ENCODE assay signal across 13 cellular contexts in the genomic region with DNA sequence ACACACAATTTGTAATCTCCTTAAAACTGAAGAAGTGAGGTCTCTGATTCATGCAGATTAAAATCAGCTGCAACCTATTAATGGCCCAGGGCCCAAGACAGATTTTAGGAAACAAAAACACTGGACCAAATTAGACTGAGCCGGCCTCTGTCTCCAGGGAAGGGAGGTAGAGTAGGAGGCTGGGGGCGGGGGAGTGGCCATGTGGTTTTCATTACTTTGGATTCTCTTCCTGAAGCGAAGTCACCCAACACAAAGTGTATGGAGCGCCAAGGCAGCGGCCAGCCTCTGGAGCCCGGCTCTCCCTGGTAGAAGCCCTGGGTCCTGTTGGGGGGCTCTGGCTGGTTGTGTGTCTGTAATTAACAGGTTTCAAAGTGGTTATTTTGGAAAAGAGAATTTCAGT.
DNase-seq lines count a peak whose midpoint lies in the region; TF ChIP-seq lines count a peak whose summit lies in the region.
"Had no signal": no experiment of that assay in that cellular context is flagged by ENCODE, and none has a peak within 500 bp of the region (broad histone marks: within the 10 kb centered on the region; RNA-seq: fewer than 3 reads in every experiment).

No MANE protein-coding gene starts in this region.

- H3K36me3 Mint-ChIP-seq in nephron progenitor cell (ENCODE audit: low read depth) (no peaks in the 10 kb centered on the region), glutamatergic neuron (ENCODE audit: unreplicated experiment) (no peaks in the 10 kb centered on the region)
- H3K36me3 Mint-ChIP-seq: natural killer cell had no signal

- intact Hi-C loops in uterus (cut with DNase I; ENCODE audit: low total_unique reads) (no loop called here), posterior vena cava (cut with DNase I) (no loop called here)

- TF ChIP-seq POLR2A in uterus (IDR thresholded peaks at IDR 0.05): no peak

- H3K4me3 ChIP-seq in esophagus (ENCODE audit: low read depth in 1 of 2, low read length in 2 of 2): no peak overlapping the region
- no peak overlapping the region for H3K4me3 ChIP-seq in uterus
- H3K4me3 ChIP-seq in HAP-1: no peak overlapping the region
- H3K4me3 ChIP-seq: GM12878 had no signal

- H3K27me3 Mint-ChIP-seq in nephron progenitor cell (ENCODE audit: low read depth, poor library complexity): peaks cover 3% of the 10 kb centered on the region
- H3K27me3 Mint-ChIP-seq in glutamatergic neuron (ENCODE audit: unreplicated experiment): peaks cover 7% of the 10 kb centered on the region
- H3K27me3 Mint-ChIP-seq: activated T-helper 17 cell treated with anti-CD3 and anti-CD28 coated beads, Interleukin-2, amount 50 U/mL, for 72 hours had no signal

- peaks cover 70% of the 10 kb centered on the region for H3K4me1 Mint-ChIP-seq in nephron progenitor cell
- peaks cover 3% of the 10 kb centered on the region for H3K4me1 Mint-ChIP-seq in glutamatergic neuron (ENCODE audit: low read depth, unreplicated experiment)

- H3K9me3 ChIP-seq in esophagus (ENCODE audit: control insufficient read depth in 2 of 2, insufficient read depth in 1 of 2, low read depth in 1 of 2, low read length in 1 of 2): no peaks in the 10 kb centered on the region
- H3K9me3 ChIP-seq in uterus: no peaks in the 10 kb centered on the region
- no peaks in the 10 kb centered on the region for H3K9me3 ChIP-seq in HAP-1

- H3K27ac ChIP-seq in esophagus (ENCODE audit: low read depth in 2 of 2, low read length in 1 of 2) (peak overlapping the region; percentile 83 to 94), uterus (peak overlapping the region; percentile 87 to 92)
- H3K27ac ChIP-seq: HL-60 had no signal

- WGBS in esophagus, 2 donors: 67 to 68% methylated on average over 6 of the region's 6 CpGs

- in situ Hi-C loops in HAP-1 (cut with MboI; ENCODE audit: low sequenced_read_pairs): no loop called here

- peak; percentile 18 for DNase-seq in NCI-H2227 (lab: John Stamatoyannopoulos, UW; ENCODE audit: unreplicated experiment)
- no peak for DNase-seq in nephron progenitor cell
- peak; percentile 88 to 97 for DNase-seq in uterus
- DNase-seq in HAP-1 (ENCODE audit: low spot score in 2 of 2): no peak
- no peak for DNase-seq in glutamatergic neuron
- DNase-seq in posterior vena cava (ENCODE audit: low spot score): no peak
- DNase-seq: natural killer cell, NCI-H2107 had no signal

- TF ChIP-seq CTCF in nephron progenitor cell (IDR thresholded peaks at IDR 0.05) (no peak), uterus (IDR thresholded peaks at IDR 0.05) (no peak), glutamatergic neuron (IDR thresholded peaks at IDR 0.05; ENCODE audit: partially characterized antibody, unreplicated experiment) (no peak)

- peaks cover 6 to 28% of the 10 kb centered on the region in 2 donors for H3K4me1 ChIP-seq in esophagus (ENCODE audit: control insufficient read depth in 2 of 2, insufficient read depth in 2 of 2, low read length in 1 of 2)
- peaks cover 29 to 33% of the 10 kb centered on the region in 2 donors for H3K4me1 ChIP-seq in uterus
- H3K4me1 ChIP-seq in HAP-1: no peaks in the 10 kb centered on the region

- H3K4me3 Mint-ChIP-seq in nephron progenitor cell: no peak overlapping the region
- no peak overlapping the region for H3K4me3 Mint-ChIP-seq in glutamatergic neuron (ENCODE audit: unreplicated experiment)
- H3K4me3 Mint-ChIP-seq: activated T-helper 17 cell treated with anti-CD3 and anti-CD28 coated beads, Interleukin-2, amount 50 U/mL, for 72 hours; natural killer cell; T-helper 2 cell treated with Interferon-gamma antibody and Interleukin-4, amounts not matched to agents 5 μg/mL and 100 μg/mL, for 36 hours had no signal

- H3K36me3 ChIP-seq in esophagus (ENCODE audit: control insufficient read depth in 2 of 2, insufficient read depth in 2 of 2, low read length in 1 of 2) (no peaks in the 10 kb centered on the region), uterus (no peaks in the 10 kb centered on the region), HAP-1 (replicated peaks) (no peaks in the 10 kb centered on the region)

- no peaks in the 10 kb centered on the region for H3K9me3 Mint-ChIP-seq in nephron progenitor cell
- peaks cover 1% of the 10 kb centered on the region for H3K9me3 Mint-ChIP-seq in glutamatergic neuron (ENCODE audit: unreplicated experiment)
- H3K9me3 Mint-ChIP-seq: activated T-helper 17 cell treated with anti-CD3 and anti-CD28 coated beads, Interleukin-2, amount 50 U/mL, for 72 hours; natural killer cell; T-helper 2 cell treated with Interferon-gamma antibody and Interleukin-4, amounts not matched to agents 5 μg/mL and 100 μg/mL, for 36 hours had no signal

- H3K27me3 ChIP-seq in esophagus (ENCODE audit: control insufficient read depth in 1 of 2, insufficient read depth in 2 of 2, low read length in 2 of 2) (no peaks in the 10 kb centered on the region), uterus (no peaks in the 10 kb centered on the region), HAP-1 (ENCODE audit: low read depth) (no peaks in the 10 kb centered on the region)

- peak overlapping the region; percentile 91 for H3K27ac Mint-ChIP-seq in nephron progenitor cell
- H3K27ac Mint-ChIP-seq in glutamatergic neuron (ENCODE audit: unreplicated experiment): no peak overlapping the region
- H3K27ac Mint-ChIP-seq: natural killer cell; T-helper 2 cell treated with Interferon-gamma antibody and Interleukin-4, amounts not matched to agents 5 μg/mL and 100 μg/mL, for 36 hours had no signal

Comparison
In these comparisons a context has a peak if more than half of its experiments do, and no peak if none do; other contexts are left out.
1. DNase-seq: peak in NCI-H2227 (single experiment) and uterus (2 of 2); none in nephron progenitor cell (single experiment), HAP-1 (0 of 2), glutamatergic neuron (single experiment) and posterior vena cava (single experiment).